Comparison of ENCODE assay signal across 1 cellular context in the genomic region with DNA sequence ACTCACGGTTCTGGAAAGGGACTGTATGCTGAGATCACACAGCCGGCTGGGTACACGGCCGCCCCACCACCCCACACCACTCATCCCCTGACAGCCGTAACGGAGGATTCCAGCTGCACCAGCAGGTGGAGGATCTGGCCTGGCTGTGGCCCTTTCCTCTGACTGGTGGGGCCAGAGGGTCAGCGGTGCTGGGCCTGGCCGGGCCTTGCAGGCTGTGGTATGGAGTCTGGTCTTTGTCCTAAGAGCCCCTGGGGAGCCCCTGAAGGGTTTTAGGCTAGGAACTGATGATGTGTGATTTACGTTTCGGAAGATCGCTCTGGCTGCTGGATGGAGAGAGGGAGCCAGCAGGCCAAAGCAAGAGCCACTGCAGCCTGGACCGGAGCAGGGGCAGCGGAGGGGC.
TF ChIP-seq lines count a peak whose summit lies in the region.

No MANE protein-coding gene starts in this region.

TF ChIP-seq in IMR-90, 13 proteins besides CTCF, POLR2A, EP300 and RAD21:
- TF ChIP-seq CEBPB (IDR thresholded peaks at IDR 0.05; ENCODE audit: low read depth, low read length) (no peak), MAFK (IDR thresholded peaks at IDR 0.05; ENCODE audit: low read depth, low read length) (no peak)
